In genomic region chr19:34677386-34678084, GRCh38 we compare ENCODE assay signal across 8 cellular contexts. TPM values are rescaled to one million over a fixed set of nuclear protein-coding genes. Genes with fewer than 3 reads are reported as not detected.
DNase-seq lines count a peak whose midpoint lies in the region; ATAC-seq and TF ChIP-seq lines count a peak whose summit lies in the region.

Gene ZNF302, plus strand, starts transcription at chr19:34677678. Its CDS starts 1,127 bp downstream, at chr19:34678805.

- H3K4me1 ChIP-seq in lower lobe of right lung = peaks cover 25% of the 10 kb centered on the region

- peak; percentile 2 for TF ChIP-seq CTCF in CD14-positive monocyte (IDR thresholded peaks at IDR 0.05)
- TF ChIP-seq CTCF in activated CD8-positive, alpha-beta T cell treated with anti-CD3 and anti-CD28 coated beads for 36 hours (IDR thresholded peaks at IDR 0.05) = no peak
- TF ChIP-seq CTCF in lower lobe of right lung (IDR thresholded peaks at IDR 0.05) = no peak

- peaks cover 37 to 44% of the 10 kb centered on the region in 2 donors for H3K36me3 Mint-ChIP-seq in CD14-positive monocyte
- H3K36me3 Mint-ChIP-seq in activated CD8-positive, alpha-beta T cell treated with anti-CD3 and anti-CD28 coated beads for 36 hours (ENCODE audit: low read depth) = peaks cover 49% of the 10 kb centered on the region

- ATAC-seq in GM19395 (IDR thresholded peaks at IDR 0.05; ENCODE audit: unreplicated experiment) = peak; percentile 95
- peak; percentile 80 for ATAC-seq in HG03565 (IDR thresholded peaks at IDR 0.05; ENCODE audit: unreplicated experiment)
- ATAC-seq in activated CD8-positive, alpha-beta T cell treated with anti-CD3 and anti-CD28 coated beads for 36 hours = peak; percentile 80
- peak; percentile 99 for ATAC-seq in lower lobe of right lung

- peaks cover 29% of the 10 kb centered on the region for H3K36me3 ChIP-seq in lower lobe of right lung

- peaks cover 16% of the 10 kb centered on the region for H3K4me1 Mint-ChIP-seq in CD14-positive monocyte
- peaks cover 34% of the 10 kb centered on the region for H3K4me1 Mint-ChIP-seq in activated CD8-positive, alpha-beta T cell treated with anti-CD3 and anti-CD28 coated beads for 36 hours (ENCODE audit: low read depth)

- no peaks in the 10 kb centered on the region for H3K27me3 ChIP-seq in lower lobe of right lung (ENCODE audit: low read depth)

- POLR2A ChIA-PET in activated CD8-positive, alpha-beta T cell treated with anti-CD3 and anti-CD28 coated beads for 36 hours (lab: Charles Lee) = interaction anchor here (0.8 to 2.8 kb wide), 10 partner anchors 9 to 504 kb away, joined by 3 to 11 read pairs (median 4); partner anchors contain the start of gene ZNF181

- DNase-seq in CD14-positive monocyte (ENCODE audit: low spot score) (peak; percentile 96), NCI-H82 (lab: John Stamatoyannopoulos, UW) (peak; percentile 98), ecto neural progenitor cell (ENCODE audit: low spot score) (peak; percentile 99), lower lobe of right lung (peak; percentile 99)
- peak; percentile 97 for DNase-seq in activated CD8-positive, alpha-beta T cell treated with anti-CD3 and anti-CD28 coated beads for 36 hours
- DNase-seq in stimulated activated CD4-positive, alpha-beta T cell treated with anti-CD3 and anti-CD28 coated beads, TNF-alpha, amount 100 ng/mL, for 24 hours (ENCODE audit: low read depth in 3 of 3) = peak; percentile 89 to 96 (median 89)

- peak within 1 kb of the TSS; percentile 96 to 99 for H3K4me3 Mint-ChIP-seq in CD14-positive monocyte
- H3K4me3 Mint-ChIP-seq in activated CD8-positive, alpha-beta T cell treated with anti-CD3 and anti-CD28 coated beads for 36 hours = peak within 1 kb of the TSS; percentile 95

- CTCF ChIA-PET in activated CD8-positive, alpha-beta T cell treated with anti-CD3 and anti-CD28 coated beads for 36 hours (lab: Charles Lee) = interaction anchor here (0.7 to 1.3 kb wide), 4 partner anchors 34 to 39 kb away, joined by 3 to 4 read pairs (median 4); no protein-coding TSS in a partner anchor

- intact Hi-C loops in CD14-positive monocyte (cut with micrococcal nuclease) (loop anchor here (2.0 to 10.0 kb wide), 6 partner anchors 55 to 1537 kb away; partner anchors contain the start of genes IGFLR1 (in 1 of the 2), LIN37 (in 1 of the 2), LSM14A (in 1 of the 2) and PSENEN (in 1 of the 2)), lower lobe of right lung (cut with DNase I) (no loop called here)
- intact Hi-C loops in activated CD8-positive, alpha-beta T cell treated with anti-CD3 and anti-CD28 coated beads for 36 hours (cut with micrococcal nuclease) = no loop called here

- H3K9me3 Mint-ChIP-seq in CD14-positive monocyte = peaks cover 28 to 80% (median 59%) of the 10 kb centered on the region in 7 donors
- peaks cover 27% of the 10 kb centered on the region for H3K9me3 Mint-ChIP-seq in activated CD8-positive, alpha-beta T cell treated with anti-CD3 and anti-CD28 coated beads for 36 hours

- peak within 1 kb of the TSS; percentile 99 for H3K27ac ChIP-seq in lower lobe of right lung

- H3K4me3 ChIP-seq in lower lobe of right lung = peak within 1 kb of the TSS; percentile 82

- H3K27ac Mint-ChIP-seq in CD14-positive monocyte = peak within 1 kb of the TSS; percentile 95 to 100 (median 99)
- peak within 1 kb of the TSS; percentile 99 for H3K27ac Mint-ChIP-seq in activated CD8-positive, alpha-beta T cell treated with anti-CD3 and anti-CD28 coated beads for 36 hours

- H3K27me3 Mint-ChIP-seq in CD14-positive monocyte (ENCODE audit: low read depth in 3 of 3) = peaks cover 4 to 23% (median 19%) of the 10 kb centered on the region in 3 donors
- H3K27me3 Mint-ChIP-seq in activated CD8-positive, alpha-beta T cell treated with anti-CD3 and anti-CD28 coated beads for 36 hours = peaks cover 1% of the 10 kb centered on the region

- H3K9me3 ChIP-seq in lower lobe of right lung = peaks cover 21% of the 10 kb centered on the region

RNA-seq across cellular contexts. Expression of gene ZNF302, which starts in this region (rescaled TPM):
- 1 to 10 TPM; 3.2 to 4.4 TPM for polyA plus RNA-seq in CD14-positive monocyte
- 10 to 100 TPM; 14.9 to 15.9 TPM for total RNA-seq in activated CD8-positive, alpha-beta T cell treated with anti-CD3 and anti-CD28 coated beads for 36 hours
- 27.2 TPM for total RNA-seq in lower lobe of right lung

Comparison
In these comparisons a context has a peak if more than half of its experiments do, and no peak if none do; other contexts are left out.
1. Peak in every context shown above with its lines: DNase-seq, ATAC-seq, H3K4me3 ChIP-seq and H3K27ac ChIP-seq.
2. intact Hi-C loops: an anchor here in CD14-positive monocyte (2.0 to 10.0 kb wide); none called in activated CD8-positive, alpha-beta T cell treated with anti-CD3 and anti-CD28 coated beads for 36 hours and lower lobe of right lung.